Comparison of ENCODE assay signal across 8 cellular contexts in genomic region chr4:84269531-84269930, GRCh38.
"Had no signal": no experiment of that assay in that cellular context is flagged by ENCODE, and none has a peak within 500 bp of the region (broad histone marks: within the 10 kb centered on the region; RNA-seq: fewer than 3 reads in every experiment).

No MANE protein-coding gene starts in this region.

- H3K4me3 ChIP-seq: GM12878 had no signal

- ATAC-seq: GM12878 had no signal

- FAIRE-seq: G401.6, GM12878, GM12891, GM12892, GM18507, GM19239 had no signal

- DNase-seq: GDM1, GF-D8 had no signal
